In the genomic region with DNA sequence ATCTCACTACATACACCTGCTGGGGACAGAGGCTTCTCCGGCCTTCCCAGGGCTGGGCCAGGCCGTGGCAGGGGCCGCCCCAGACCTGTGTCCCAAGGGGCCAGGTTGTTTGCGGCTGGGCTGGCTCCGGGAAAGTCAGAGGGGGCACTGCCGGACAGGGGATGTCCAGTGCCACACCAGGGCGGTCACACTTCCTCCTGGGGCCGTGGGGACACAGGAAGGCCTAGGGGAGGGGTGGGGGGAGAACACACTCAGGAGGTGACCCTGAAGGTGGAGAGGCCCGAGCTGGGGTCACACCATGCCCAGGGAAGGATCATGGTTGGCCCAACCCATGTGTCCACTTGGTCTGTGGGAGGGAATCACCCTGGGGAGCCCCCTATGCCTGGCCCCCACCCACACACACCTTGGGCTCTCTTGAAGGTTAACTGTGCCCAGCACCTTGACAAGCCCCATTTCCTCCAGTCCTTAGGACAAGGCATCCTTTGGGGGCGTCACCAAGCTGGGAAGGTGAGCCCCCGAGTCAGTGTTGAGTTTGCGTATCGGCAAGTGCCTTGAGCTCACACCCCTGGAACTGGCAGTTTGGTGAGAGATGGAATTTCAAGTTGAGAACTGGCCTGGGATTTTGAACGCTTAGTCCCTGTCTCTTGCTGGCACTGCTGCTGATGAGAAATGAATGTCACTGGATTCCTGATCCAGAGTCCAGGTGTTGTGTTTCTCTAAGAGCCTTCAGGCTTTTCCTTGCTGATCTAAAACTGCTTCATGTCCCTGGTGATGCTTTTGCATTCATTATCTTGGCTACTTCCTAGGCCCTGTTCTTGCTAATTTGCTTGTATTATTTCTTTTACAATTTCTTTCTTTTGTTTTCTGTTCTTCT, we compare ENCODE assay signal across 10 cellular contexts. TPM values are rescaled to one million over a fixed set of nuclear protein-coding genes. Genes with fewer than 3 reads are reported as not detected.
DNase-seq lines count a peak whose midpoint lies in the region; ATAC-seq and TF ChIP-seq lines count a peak whose summit lies in the region.
"Had no signal": no experiment of that assay in that cellular context is flagged by ENCODE, and none has a peak within 500 bp of the region (broad histone marks: within the 10 kb centered on the region; RNA-seq: fewer than 3 reads in every experiment).

No MANE protein-coding gene starts in this region.

- H3K79me2 ChIP-seq in Loucy (ENCODE audit: insufficient read depth, low read length), result peaks cover 30% of the 10 kb centered on the region

- peak overlapping the region; percentile 64 for H3K9ac ChIP-seq in Loucy (ENCODE audit: low read depth, low read length, poor library complexity, severe bottlenecking)
- H3K9ac ChIP-seq in neuronal stem cell (ENCODE audit: low read depth, low read length, poor library complexity), result no peak overlapping the region
- H3K9ac ChIP-seq: SK-N-SH had no signal

- peaks cover 27% of the 10 kb centered on the region for H4K20me1 ChIP-seq in Loucy (ENCODE audit: insufficient read depth, low read length, poor library complexity, severe bottlenecking)

- H3K36me3 ChIP-seq in GM06990 (ENCODE audit: control insufficient read depth, insufficient read depth, low read length) (no peaks in the 10 kb centered on the region; the same call in 1 of the 2 replicates), Loucy (ENCODE audit: insufficient read depth, low read length) (no peaks in the 10 kb centered on the region), neuronal stem cell (replicated peaks in 1 of 2; ENCODE audit: control insufficient read depth in 2 of 2, insufficient read depth in 2 of 2, low read length in 2 of 2) (no peaks in the 10 kb centered on the region)
- H3K36me3 ChIP-seq: gastrocnemius medialis had no signal

- H3K4me3 ChIP-seq in GM06990 (replicated peaks; ENCODE audit: low read depth, low read length), result peak overlapping the region; percentile 67
- peak overlapping the region; percentile 76 for H3K4me3 ChIP-seq in Loucy (ENCODE audit: low read length, poor library complexity, severe bottlenecking)
- no peak overlapping the region for H3K4me3 ChIP-seq in neuronal stem cell (ENCODE audit: low read length in 2 of 2)

- peaks cover 6 to 14% of the 10 kb centered on the region in 2 donors for H3K27me3 Mint-ChIP-seq in effector memory CD8-positive, alpha-beta T cell

- H3K4me2 ChIP-seq in Loucy (ENCODE audit: low read depth, low read length, poor library complexity, severe bottlenecking) (peak overlapping the region; percentile 94), neuronal stem cell (ENCODE audit: insufficient read depth, low read length, poor library complexity, severe bottlenecking) (no peak overlapping the region)
- H3K4me2 ChIP-seq: SK-N-SH had no signal

- H2AK5ac ChIP-seq in neuronal stem cell (ENCODE audit: low read depth, low read length), result peak overlapping the region; percentile 96

- no CpG with 5 or more reads among the region's 14 CpGs for WGBS in neuronal stem cell (ENCODE audit: extremely low coverage in 2 of 2, insufficient read length in 2 of 2, insufficient replicate concordance in 1 of 2), 2 donors

- peaks cover 12% of the 10 kb centered on the region for H3K79me1 ChIP-seq in neuronal stem cell (ENCODE audit: low read depth, low read length)

- DNase-seq in GM06990 (ENCODE audit: extremely low read depth, insufficient read length) (peak; percentile 30), neuronal stem cell (ENCODE audit: low spot score) (no peak), sciatic nerve (ENCODE audit: low spot score) (no peak)
- no peak for DNase-seq in effector memory CD8-positive, alpha-beta T cell
- DNase-seq: gastrocnemius medialis, SK-N-SH had no signal

- H3K4me1 ChIP-seq in Loucy (ENCODE audit: insufficient read depth, low read length, poor library complexity, severe bottlenecking) (peaks cover 41% of the 10 kb centered on the region), neuronal stem cell (ENCODE audit: control insufficient read depth in 2 of 2, insufficient read depth in 1 of 2, low read depth in 1 of 2, low read length in 2 of 2) (peaks cover 29 to 43% of the 10 kb centered on the region in 2 donors)

- no peaks in the 10 kb centered on the region for H3K27me3 ChIP-seq in GM06990 (replicated peaks; ENCODE audit: control insufficient read depth, insufficient read depth, low read length)
- H3K27me3 ChIP-seq in Loucy (ENCODE audit: insufficient read depth, low read length, poor library complexity, severe bottlenecking), result no peaks in the 10 kb centered on the region
- H3K27me3 ChIP-seq in neuronal stem cell (ENCODE audit: control insufficient read depth in 3 of 3, insufficient read depth in 3 of 3, low read depth in 1 of 3, low read length in 3 of 3), result peaks cover 0 to 43% (median 14%) of the 10 kb centered on the region in 3 experiments

- H2BK120ac ChIP-seq in neuronal stem cell (ENCODE audit: low read depth, low read length), result no peak overlapping the region

- no peak overlapping the region for H3K14ac ChIP-seq in neuronal stem cell (ENCODE audit: low read length)

- peaks cover 5% of the 10 kb centered on the region for H3K36me3 Mint-ChIP-seq in effector memory CD8-positive, alpha-beta T cell (ENCODE audit: insufficient read depth)

- H2BK12ac ChIP-seq in neuronal stem cell (ENCODE audit: low read length), result no peak overlapping the region

- peak overlapping the region; percentile 97 for H3K23ac ChIP-seq in neuronal stem cell (ENCODE audit: low read depth, low read length, poor library complexity)

- peaks cover 10% of the 10 kb centered on the region for H3F3A ChIP-seq in Loucy (ENCODE audit: low read depth)

- H3K9me3 ChIP-seq in Loucy (ENCODE audit: insufficient read depth, low read depth, low read length) (no peaks in the 10 kb centered on the region), neuronal stem cell (replicated peaks in 1 of 2; ENCODE audit: control insufficient read depth in 2 of 2, insufficient read depth in 1 of 2, low read depth in 1 of 2, low read length in 2 of 2) (no peaks in the 10 kb centered on the region)
- H3K9me3 ChIP-seq: gastrocnemius medialis, SK-N-SH had no signal

- no peaks in the 10 kb centered on the region for H3K9me3 Mint-ChIP-seq in effector memory CD8-positive, alpha-beta T cell
- H3K9me3 Mint-ChIP-seq: activated naive CD4-positive, alpha-beta T cell treated with anti-CD3 and anti-CD28 coated beads, Interleukin-2, amount 50 U/mL, for 72 hours had no signal

- H2BK15ac ChIP-seq in neuronal stem cell (ENCODE audit: low read length), result peak overlapping the region; percentile 89

- ATAC-seq in effector memory CD8-positive, alpha-beta T cell (replicated peaks), result no peak
- ATAC-seq in sciatic nerve (no peak), GM21381 (IDR thresholded peaks at IDR 0.05; ENCODE audit: unreplicated experiment) (no peak), HG03565 (IDR thresholded peaks at IDR 0.05; ENCODE audit: unreplicated experiment) (no peak)
- ATAC-seq: gastrocnemius medialis had no signal

- H3K4me3 Mint-ChIP-seq in effector memory CD8-positive, alpha-beta T cell, result peak overlapping the region; percentile 52 to 73

- no peaks in the 10 kb centered on the region for H3K9me2 ChIP-seq in Loucy (replicated peaks; ENCODE audit: low read depth, low read length)
- H3K9me2 ChIP-seq: SK-N-SH had no signal

- H3K27ac ChIP-seq in neuronal stem cell (replicated peaks; ENCODE audit: low read length), result no peak overlapping the region
- H3K27ac ChIP-seq: gastrocnemius medialis had no signal

- H2BK5ac ChIP-seq in neuronal stem cell (ENCODE audit: low read length), result no peak overlapping the region

- H3K18ac ChIP-seq in neuronal stem cell (ENCODE audit: low read length), result peak overlapping the region; percentile 94

- H3K4me1 Mint-ChIP-seq in effector memory CD8-positive, alpha-beta T cell (ENCODE audit: low read depth in 2 of 2), result peaks cover 17 to 20% of the 10 kb centered on the region in 2 donors

- no peak overlapping the region for H4K8ac ChIP-seq in neuronal stem cell (ENCODE audit: low read depth, low read length)

- no peak overlapping the region for H4K91ac ChIP-seq in neuronal stem cell (ENCODE audit: low read depth, low read length, poor library complexity)

- H3K27ac Mint-ChIP-seq in effector memory CD8-positive, alpha-beta T cell, result no peak overlapping the region
- H3K27ac Mint-ChIP-seq: activated naive CD4-positive, alpha-beta T cell treated with anti-CD3 and anti-CD28 coated beads, Interleukin-2, amount 50 U/mL, for 72 hours had no signal

- intact Hi-C loops in sciatic nerve (cut with DNase I), result no loop called here

- TF ChIP-seq CTCF in GM06990 (IDR thresholded peaks at IDR 0.05; ENCODE audit: insufficient read depth, low read length, poor library complexity, severe bottlenecking) (no peak), Loucy (conservative IDR thresholded peaks at IDR 0.05; ENCODE audit: low read length) (no peak)

- H2AFZ ChIP-seq in Loucy (ENCODE audit: low read length) (no peak overlapping the region), neuronal stem cell (ENCODE audit: low read length) (no peak overlapping the region)

- H3K4ac ChIP-seq in neuronal stem cell (ENCODE audit: low read length), result peak overlapping the region; percentile 53

RNA-seq across cellular contexts. Expression of a gene that starts 7.7 kb away (rescaled TPM):
- polyA plus RNA-seq in neuronal stem cell (2013, experiment 1 of 2), result 5,937 TPM
- polyA plus RNA-seq in neuronal stem cell (2013, experiment 2 of 2), result 5,622 TPM
- total RNA-seq in sciatic nerve, result 2,552 TPM

RNA-seq across cellular contexts. Expression of a gene that starts 7.9 kb away (rescaled TPM):
- 0.20 TPM for polyA plus RNA-seq in neuronal stem cell (2013, experiment 1 of 2)
- 0.25 TPM for polyA plus RNA-seq in neuronal stem cell (2013, experiment 2 of 2)
- total RNA-seq in sciatic nerve, result 1.6 TPM

RNA-seq across cellular contexts. Expression of a gene that starts 31.9 kb away (rescaled TPM):
- 11.8 TPM for polyA plus RNA-seq in neuronal stem cell (2013, experiment 1 of 2)
- 12.1 TPM for polyA plus RNA-seq in neuronal stem cell (2013, experiment 2 of 2)
- 20.0 TPM for total RNA-seq in sciatic nerve

Comparison
In these comparisons a context has a peak if more than half of its experiments do, and no peak if none do; other contexts are left out.
1. H3K4me3 ChIP-seq: peak in GM06990 (single experiment) and Loucy (single experiment); none in neuronal stem cell (0 of 2).